In genomic region chr17:28065706-28066105, GRCh38 we compare ENCODE assay signal across 19 cellular contexts. TPM values are rescaled to one million over a fixed set of nuclear protein-coding genes. Genes with fewer than 3 reads are reported as not detected.
A peak's percentile ranks its signal among the peaks of the same experiment; 100 is the strongest.
DNase-seq lines count a peak whose midpoint lies in the region; ATAC-seq and TF ChIP-seq lines count a peak whose summit lies in the region.
"Had no signal": no experiment of that assay in that cellular context is flagged by ENCODE, and none has a peak within 500 bp of the region (broad histone marks: within the 10 kb centered on the region; RNA-seq: fewer than 3 reads in every experiment).

No MANE protein-coding gene starts in this region.

- no peak for TF ChIP-seq CTCF in NB4 (IDR thresholded peaks at IDR 0.05; ENCODE audit: low read depth, low read length)
- no peak for TF ChIP-seq CTCF in lower lobe of right lung (IDR thresholded peaks at IDR 0.05)

- H3K36me3 Mint-ChIP-seq in dendritic cell treated with granulocyte-macrophage colony-stimulating factor and Interleukin-4, amounts not matched to agents 40 ng/mL and 50 ng/mL, for 4 days (ENCODE audit: low read depth): peaks cover 11% of the 10 kb centered on the region
- H3K36me3 Mint-ChIP-seq: type B pancreatic cell had no signal

- H3K36me3 ChIP-seq in lower lobe of right lung: no peaks in the 10 kb centered on the region
- H3K36me3 ChIP-seq in SJCRH30: no peaks in the 10 kb centered on the region
- H3K36me3 ChIP-seq: gastrocnemius medialis had no signal

- no peak for TF ChIP-seq POLR2A in NB4 (IDR thresholded peaks at IDR 0.05; ENCODE audit: extremely low read depth, insufficient read length)

- DNase-seq in CD1c-positive myeloid dendritic cell (ENCODE audit: extremely low spot score) (peak; percentile 71), NB4 (ENCODE audit: low read depth) (peak; percentile 16), lower lobe of right lung (no peak), SJCRH30 (no peak), GM19238 (ENCODE audit: insufficient read length, low spot score) (no peak)
- no peak for DNase-seq in stimulated activated CD4-positive, alpha-beta T cell treated with anti-CD3 and anti-CD28 coated beads, Interleukin-4, amount 100 ng/mL, for 1 hour
- DNase-seq: activated CD4-positive, alpha-beta T cell treated with anti-CD3 and anti-CD28 coated beads for 36 hours; activated effector memory CD4-positive, alpha-beta T cell treated with Interleukin-2 at 50 U/mL for 16 hours; amygdala; Calu3; gastrocnemius medialis; H7; NCI-H1105 treated with DMSO at 0.1 percent for 48 hours; SK-N-SH had no signal

- peaks cover 14% of the 10 kb centered on the region for H3K4me1 ChIP-seq in lower lobe of right lung
- no peaks in the 10 kb centered on the region for H3K4me1 ChIP-seq in SJCRH30
- H3K4me1 ChIP-seq: gastrocnemius medialis had no signal

- H3K27ac Mint-ChIP-seq in dendritic cell treated with granulocyte-macrophage colony-stimulating factor and Interleukin-4, amounts not matched to agents 40 ng/mL and 50 ng/mL, for 4 days: peak overlapping the region; percentile 45
- H3K27ac Mint-ChIP-seq: activated CD4-positive, alpha-beta T cell treated with anti-CD3 and anti-CD28 coated beads for 36 hours; stimulated activated naive CD8-positive, alpha-beta T cell treated with anti-CD3 and anti-CD28 coated beads, Interleukin-15, Interleukin-2, amounts not matched to agents 100 ng/mL and 50 ng/mL, for 24 hours; type B pancreatic cell had no signal

- peak overlapping the region; percentile 17 for H3K4me3 Mint-ChIP-seq in dendritic cell treated with granulocyte-macrophage colony-stimulating factor and Interleukin-4, amounts not matched to agents 40 ng/mL and 50 ng/mL, for 4 days
- H3K4me3 Mint-ChIP-seq: activated CD4-positive, alpha-beta T cell treated with anti-CD3 and anti-CD28 coated beads for 36 hours; stimulated activated naive CD8-positive, alpha-beta T cell treated with anti-CD3 and anti-CD28 coated beads, Interleukin-15, Interleukin-2, amounts not matched to agents 100 ng/mL and 50 ng/mL, for 24 hours; type B pancreatic cell had no signal

- ATAC-seq in lower lobe of right lung: peak; percentile 59 to 75
- ATAC-seq: activated CD4-positive, alpha-beta T cell treated with anti-CD3 and anti-CD28 coated beads for 36 hours; gastrocnemius medialis; sciatic nerve had no signal

- intact Hi-C loops in dendritic cell treated with granulocyte-macrophage colony-stimulating factor and Interleukin-4, amounts not matched to agents 40 ng/mL and 50 ng/mL, for 4 days (cut with micrococcal nuclease): no loop called here
- intact Hi-C loops in lower lobe of right lung (cut with DNase I): no loop called here

- H3K27ac ChIP-seq in lower lobe of right lung (peak overlapping the region; percentile 27), SJCRH30 (no peak overlapping the region)
- H3K27ac ChIP-seq: gastrocnemius medialis, KMS-11 had no signal

- peaks cover 16% of the 10 kb centered on the region for H3K4me1 Mint-ChIP-seq in dendritic cell treated with granulocyte-macrophage colony-stimulating factor and Interleukin-4, amounts not matched to agents 40 ng/mL and 50 ng/mL, for 4 days (ENCODE audit: low read depth)

- no peaks in the 10 kb centered on the region for H3K9me3 Mint-ChIP-seq in dendritic cell treated with granulocyte-macrophage colony-stimulating factor and Interleukin-4, amounts not matched to agents 40 ng/mL and 50 ng/mL, for 4 days
- H3K9me3 Mint-ChIP-seq: stimulated activated naive CD8-positive, alpha-beta T cell treated with anti-CD3 and anti-CD28 coated beads, Interleukin-15, Interleukin-2, amounts not matched to agents 100 ng/mL and 50 ng/mL, for 24 hours; type B pancreatic cell had no signal

- H3K27me3 ChIP-seq in lower lobe of right lung (ENCODE audit: low read depth) (no peaks in the 10 kb centered on the region), SJCRH30 (no peaks in the 10 kb centered on the region)
- H3K27me3 ChIP-seq: gastrocnemius medialis had no signal

- H3K4me3 ChIP-seq in NB4 (ENCODE audit: low read depth, low read length) (no peak overlapping the region), lower lobe of right lung (no peak overlapping the region), SJCRH30 (no peak overlapping the region)
- H3K4me3 ChIP-seq: gastrocnemius medialis had no signal

- H3K9me3 ChIP-seq in lower lobe of right lung: peaks cover 1% of the 10 kb centered on the region
- no peaks in the 10 kb centered on the region; the same call in 1 of the 2 replicates for H3K9me3 ChIP-seq in SJCRH30 (replicated peaks)
- H3K9me3 ChIP-seq: gastrocnemius medialis, SK-N-SH had no signal

- H3K27me3 Mint-ChIP-seq in dendritic cell treated with granulocyte-macrophage colony-stimulating factor and Interleukin-4, amounts not matched to agents 40 ng/mL and 50 ng/mL, for 4 days: no peaks in the 10 kb centered on the region
- H3K27me3 Mint-ChIP-seq: activated CD4-positive, alpha-beta T cell treated with anti-CD3 and anti-CD28 coated beads for 36 hours; stimulated activated naive CD8-positive, alpha-beta T cell treated with anti-CD3 and anti-CD28 coated beads, Interleukin-15, Interleukin-2, amounts not matched to agents 100 ng/mL and 50 ng/mL, for 24 hours; type B pancreatic cell had no signal

RNA-seq across cellular contexts. Expression of gene NLK, which starts 23.2 kb away (rescaled TPM):
- total RNA-seq in lower lobe of right lung: 23.8 TPM
- 27.8 and 28.4 TPM in 2 replicates for total RNA-seq in SJCRH30 (2014; rRNA removed; shearing (Covaris generic))

Comparison
In these comparisons a context has a peak if more than half of its experiments do, and no peak if none do; other contexts are left out.
1. DNase-seq: peak in CD1c-positive myeloid dendritic cell (single experiment) and NB4 (single experiment); none in lower lobe of right lung (single experiment), SJCRH30 (0 of 2), stimulated activated CD4-positive, alpha-beta T cell treated with anti-CD3 and anti-CD28 coated beads, Interleukin-4, amount 100 ng/mL, for 1 hour (single experiment) and GM19238 (single experiment).